ENCODE assay signal across 3 cellular contexts in the genomic region with DNA sequence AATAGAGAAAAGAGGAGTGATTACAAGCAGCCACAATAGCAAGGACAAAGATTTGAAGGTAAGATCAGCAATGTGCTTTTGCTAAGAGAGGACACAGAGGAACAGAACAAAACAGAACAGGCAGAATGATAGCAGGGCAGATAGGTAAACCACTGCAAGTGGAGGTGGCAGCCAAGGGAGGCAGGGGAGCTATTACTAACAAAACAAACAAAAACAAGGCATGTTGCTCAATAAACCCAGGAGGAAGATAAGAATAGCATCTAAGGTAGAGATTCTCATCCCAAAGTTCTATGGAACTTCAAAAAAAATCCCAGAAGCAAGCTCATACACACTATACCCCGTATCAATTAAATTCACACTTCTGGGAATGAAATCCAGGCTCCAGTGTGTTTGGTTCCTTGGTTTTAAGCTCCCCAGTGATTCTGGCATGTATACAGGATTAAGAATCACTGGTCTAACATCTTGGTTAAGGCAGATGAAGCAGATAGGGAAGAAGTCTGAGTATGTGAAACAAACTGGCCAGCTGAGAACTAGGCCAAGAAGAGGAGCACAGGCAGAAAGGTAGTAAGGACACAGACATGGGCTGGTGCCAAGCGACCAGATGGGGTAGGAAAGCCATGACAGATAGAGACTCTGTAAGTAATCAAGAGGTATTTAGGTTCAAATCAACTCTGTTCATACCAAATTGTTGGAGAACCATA.
TF ChIP-seq lines count a peak whose summit lies in the region.

No MANE protein-coding gene starts in this region.

TF ChIP-seq in A549, 52 proteins besides CTCF, POLR2A, EP300 and RAD21:
- TF ChIP-seq HDAC2 (IDR thresholded peaks at IDR 0.05) (no peak), CBX8 (IDR thresholded peaks at IDR 0.05) (no peak), CEBPB (IDR thresholded peaks at IDR 0.05) (peak; percentile 74 to 84)

TF ChIP-seq in IMR-90, 13 proteins besides CTCF, POLR2A, EP300 and RAD21:
- TF ChIP-seq, protein P1, sequence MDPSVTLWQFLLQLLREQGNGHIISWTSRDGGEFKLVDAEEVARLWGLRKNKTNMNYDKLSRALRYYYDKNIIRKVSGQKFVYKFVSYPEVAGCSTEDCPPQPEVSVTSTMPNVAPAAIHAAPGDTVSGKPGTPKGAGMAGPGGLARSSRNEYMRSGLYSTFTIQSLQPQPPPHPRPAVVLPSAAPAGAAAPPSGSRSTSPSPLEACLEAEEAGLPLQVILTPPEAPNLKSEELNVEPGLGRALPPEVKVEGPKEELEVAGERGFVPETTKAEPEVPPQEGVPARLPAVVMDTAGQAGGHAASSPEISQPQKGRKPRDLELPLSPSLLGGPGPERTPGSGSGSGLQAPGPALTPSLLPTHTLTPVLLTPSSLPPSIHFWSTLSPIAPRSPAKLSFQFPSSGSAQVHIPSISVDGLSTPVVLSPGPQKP (IDR thresholded peaks at IDR 0.05; ENCODE audit: borderline replicate concordance, low read depth, low read length), result no peak
- no peak for TF ChIP-seq NFE2L2 (IDR thresholded peaks at IDR 0.05; ENCODE audit: low read depth, low read length)
- TF ChIP-seq MXI1 (IDR thresholded peaks at IDR 0.05; ENCODE audit: borderline replicate concordance, low read depth, low read length), result no peak
- no peak for TF ChIP-seq MAZ (IDR thresholded peaks at IDR 0.05; ENCODE audit: borderline replicate concordance, low read depth, low read length)
- no peak for TF ChIP-seq CEBPB (IDR thresholded peaks at IDR 0.05; ENCODE audit: low read depth, low read length)
- TF ChIP-seq RFX5 (IDR thresholded peaks at IDR 0.05; ENCODE audit: low read depth, low read length), result no peak
- no peak for TF ChIP-seq RCOR1 (IDR thresholded peaks at IDR 0.05; ENCODE audit: insufficient replicate concordance, low read length)
- TF ChIP-seq, protein P2, sequence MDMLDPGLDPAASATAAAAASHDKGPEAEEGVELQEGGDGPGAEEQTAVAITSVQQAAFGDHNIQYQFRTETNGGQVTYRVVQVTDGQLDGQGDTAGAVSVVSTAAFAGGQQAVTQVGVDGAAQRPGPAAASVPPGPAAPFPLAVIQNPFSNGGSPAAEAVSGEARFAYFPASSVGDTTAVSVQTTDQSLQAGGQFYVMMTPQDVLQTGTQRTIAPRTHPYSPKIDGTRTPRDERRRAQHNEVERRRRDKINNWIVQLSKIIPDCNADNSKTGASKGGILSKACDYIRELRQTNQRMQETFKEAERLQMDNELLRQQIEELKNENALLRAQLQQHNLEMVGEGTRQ (IDR thresholded peaks at IDR 0.05; ENCODE audit: low read depth, low read length), result no peak
- no peak for TF ChIP-seq FOS (IDR thresholded peaks at IDR 0.05; ENCODE audit: low read depth, low read length)
- TF ChIP-seq MAFK (IDR thresholded peaks at IDR 0.05; ENCODE audit: low read depth, low read length), result no peak
- TF ChIP-seq SMC3 (IDR thresholded peaks at IDR 0.05; ENCODE audit: low read depth, low read length), result no peak
- TF ChIP-seq BHLHE40 (IDR thresholded peaks at IDR 0.05; ENCODE audit: low read depth, low read length), result no peak
- TF ChIP-seq CHD1 (IDR thresholded peaks at IDR 0.05; ENCODE audit: low read depth, low read length), result no peak

TF ChIP-seq in H1, 55 proteins besides CTCF, POLR2A, EP300 and RAD21:
- TF ChIP-seq KDM4A (IDR thresholded peaks at IDR 0.05; ENCODE audit: low read depth, low read length, severe bottlenecking) (no peak), RNF2 (IDR thresholded peaks at IDR 0.05; ENCODE audit: borderline replicate concordance, low read depth, low read length, missing control alignments, poor library complexity, severe bottlenecking) (no peak), FOSL1 (IDR thresholded peaks at IDR 0.05; ENCODE audit: insufficient read depth, low read depth, low read length) (no peak), MAFK (IDR thresholded peaks at IDR 0.05; ENCODE audit: low read depth, low read length) (no peak), KDM1A (IDR thresholded peaks at IDR 0.05; ENCODE audit: borderline replicate concordance, low read length) (no peak), HDAC6 (IDR thresholded peaks at IDR 0.05; ENCODE audit: low read depth, low read length) (no peak), CHD1 (IDR thresholded peaks at IDR 0.05; ENCODE audit: low read depth, low read length) (no peak), TBP (IDR thresholded peaks at IDR 0.05; ENCODE audit: low read depth, low read length) (no peak), TAF7 (optimal IDR thresholded peaks at IDR 0.05; ENCODE audit: borderline replicate concordance, low read depth, low read length) (no peak), TEAD4 (IDR thresholded peaks at IDR 0.05; ENCODE audit: low read depth, low read length) (no peak), SIX5 (IDR thresholded peaks at IDR 0.05; ENCODE audit: low read depth, low read length) (no peak), KDM5A (IDR thresholded peaks at IDR 0.05; ENCODE audit: low read length) (no peak), POLR2AphosphoS5 (IDR thresholded peaks at IDR 0.05; ENCODE audit: low read depth, low read length) (no peak), TAF1 (IDR thresholded peaks at IDR 0.05; ENCODE audit: low read depth, low read length) (no peak)
- TF ChIP-seq, protein P3, sequence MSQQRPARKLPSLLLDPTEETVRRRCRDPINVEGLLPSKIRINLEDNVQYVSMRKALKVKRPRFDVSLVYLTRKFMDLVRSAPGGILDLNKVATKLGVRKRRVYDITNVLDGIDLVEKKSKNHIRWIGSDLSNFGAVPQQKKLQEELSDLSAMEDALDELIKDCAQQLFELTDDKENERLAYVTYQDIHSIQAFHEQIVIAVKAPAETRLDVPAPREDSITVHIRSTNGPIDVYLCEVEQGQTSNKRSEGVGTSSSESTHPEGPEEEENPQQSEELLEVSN (IDR thresholded peaks at IDR 0.05), result no peak
